ENCODE assay signal across 8 cellular contexts in genomic region chr2:152573168-152573567, GRCh38.
DNase-seq lines count a peak whose midpoint lies in the region; ATAC-seq, FAIRE-seq and TF ChIP-seq lines count a peak whose summit lies in the region.

No MANE protein-coding gene starts in this region.

- 32% methylated on average over 4 of the region's 4 CpGs for WGBS in A549 (ENCODE audit: missing lambda C conversion rate)

- no peaks in the 10 kb centered on the region for H3K36me3 ChIP-seq in left ventricle myocardium inferior

- CTCF ChIA-PET in A549 (lab: Yijun Ruan, JAX): interaction anchor here (0.6 to 1.2 kb wide), 3 partner anchors 15 to 63 kb away, joined by 3 read pairs; no protein-coding TSS in a partner anchor

- ATAC-seq in A549 (peak; percentile 83 to 94), GM18867 (IDR thresholded peaks at IDR 0.05; ENCODE audit: unreplicated experiment) (peak; percentile 92), HG03097 (IDR thresholded peaks at IDR 0.05; ENCODE audit: low FRiP score, unreplicated experiment) (peak; percentile 87), SK-N-SH treated with all-trans-retinoic acid at 6 μM for 48 hours (peak; percentile 75)

- TF ChIP-seq CTCF in A549 (IDR thresholded peaks at IDR 0.05) (no peak), left ventricle myocardium inferior (IDR thresholded peaks at IDR 0.05; ENCODE audit: borderline replicate concordance) (no peak)

- no peak for TF ChIP-seq EP300 in A549 (IDR thresholded peaks at IDR 0.05)

- H3K4me3 ChIP-seq in A549 (no peak overlapping the region), left ventricle myocardium inferior (no peak overlapping the region)

- no peaks in the 10 kb centered on the region for H3K27me3 ChIP-seq in left ventricle myocardium inferior (ENCODE audit: low read depth)

- POLR2A ChIA-PET in A549 (lab: Yijun Ruan, JAX): interaction anchor here (0.7 kb wide), 1 partner anchor 44 kb away, joined by 3 read pairs; no protein-coding TSS in a partner anchor

- peak; percentile 43 to 58 for DNase-seq in A549 (ENCODE audit: low read depth in 1 of 2, low spot score in 1 of 2)
- DNase-seq in erythroblast (lab: John Stamatoyannopoulos, UW): peak; percentile 97 to 99
- DNase-seq in stimulated activated CD4-positive, alpha-beta T cell treated with anti-CD3 and anti-CD28 coated beads, Interleukin-15, amount 100 ng/mL, for 48 hours (ENCODE audit: low read depth in 2 of 2): peak; percentile 32 to 41
- DNase-seq in DMS114 treated with DMSO at 0.1 percent for 48 hours (lab: John Stamatoyannopoulos, UW; ENCODE audit: unreplicated experiment): no peak
- DNase-seq in left ventricle myocardium inferior: no peak

- no peaks in the 10 kb centered on the region for H3K9me3 ChIP-seq in A549
- no peaks in the 10 kb centered on the region for H3K9me3 ChIP-seq in left ventricle myocardium inferior (replicated peaks)

- no peak for FAIRE-seq in A549 (lab: Jason Lieb, UNC)

- TF ChIP-seq RAD21 in A549 (conservative IDR thresholded peaks at IDR 0.05 in 1 of 2, IDR thresholded peaks at IDR 0.05 in 1 of 2): no peak

- peak overlapping the region; percentile 40; the same call in 1 of the 3 replicates for H3K4me2 ChIP-seq in A549

- TF ChIP-seq POLR2A in A549 (IDR thresholded peaks at IDR 0.05; ENCODE audit: low read length) (no peak), erythroblast (IDR thresholded peaks at IDR 0.05; ENCODE audit: low read length) (peak; percentile 79)

- H3K4me1 ChIP-seq in A549: peaks cover 27% of the 10 kb centered on the region
- H3K4me1 ChIP-seq in left ventricle myocardium inferior: peaks cover 26% of the 10 kb centered on the region

- H3K27ac ChIP-seq in A549 (no peak overlapping the region), left ventricle myocardium inferior (replicated peaks) (no peak overlapping the region)

- intact Hi-C loops in left ventricle myocardium inferior (cut with micrococcal nuclease): no loop called here

TF ChIP-seq in A549, 52 proteins besides CTCF, POLR2A, EP300 and RAD21:
- TF ChIP-seq CHD2 (IDR thresholded peaks at IDR 0.05; ENCODE audit: low read length, partially characterized antibody): no peak
- no peak for TF ChIP-seq CEBPB (IDR thresholded peaks at IDR 0.05)
- peak; percentile 56 for TF ChIP-seq MAFK (IDR thresholded peaks at IDR 0.05; ENCODE audit: partially characterized antibody)
- 0 out of 2 replicates have a peak, but pooled peaks have one; percentile 32 for TF ChIP-seq FOSL2 (IDR thresholded peaks at IDR 0.05)
- TF ChIP-seq FOSL2 (CRISPR knock-in tag; IDR thresholded peaks at IDR 0.05): peak; percentile 64
- TF ChIP-seq POLR2AphosphoS2 (conservative IDR thresholded peaks at IDR 0.05; ENCODE audit: low read length): no peak
- no peak for TF ChIP-seq ELK1 (IDR thresholded peaks at IDR 0.05; ENCODE audit: low read depth, low read length)
TF ChIP-seq in A549: peak in this region for 2.

TF ChIP-seq in SK-N-SH treated with all-trans-retinoic acid at 6 μM for 48 hours, 23 proteins besides CTCF, POLR2A, EP300 and RAD21:
- no peak for TF ChIP-seq POU6F1 (CRISPR knock-in tag; IDR thresholded peaks at IDR 0.05; ENCODE audit: borderline replicate concordance, low read depth)

Comparison
In these comparisons a context has a peak if more than half of its experiments do, and no peak if none do; other contexts are left out.
1. DNase-seq: peak in A549 (2 of 2), erythroblast (2 of 2) and stimulated activated CD4-positive, alpha-beta T cell treated with anti-CD3 and anti-CD28 coated beads, Interleukin-15, amount 100 ng/mL, for 48 hours (2 of 2); none in DMS114 treated with DMSO at 0.1 percent for 48 hours (single experiment) and left ventricle myocardium inferior (single experiment).
2. Peak in every context shown above with its lines, with median percentiles within 50 percentile points of each other: ATAC-seq.